9 cellular contexts compared by ENCODE assay signal in genomic region chr9:130860458-130861316, GRCh38. TPM values are rescaled to one million over a fixed set of nuclear protein-coding genes. Genes with fewer than 3 reads are reported as not detected.
DNase-seq lines count a peak whose midpoint lies in the region; ATAC-seq and TF ChIP-seq lines count a peak whose summit lies in the region.
"Had no signal": no experiment of that assay in that cellular context is flagged by ENCODE, and none has a peak within 500 bp of the region (broad histone marks: within the 10 kb centered on the region; RNA-seq: fewer than 3 reads in every experiment).

No MANE protein-coding gene starts in this region.

- H3K4me1 ChIP-seq in HAP-1: no peaks in the 10 kb centered on the region

- H3K27ac Mint-ChIP-seq in neural crest cell (ENCODE audit: unreplicated experiment): peak overlapping the region; percentile 95

- H3K4me1 Mint-ChIP-seq in neural crest cell: peaks cover 32% of the 10 kb centered on the region

- H3K9me3 ChIP-seq in HAP-1: no peaks in the 10 kb centered on the region

- DNase-seq in AG08395 (ENCODE audit: low spot score) (peak; percentile 93), SK-MEL-5 (ENCODE audit: low read depth, low spot score) (peak; percentile 85), fibroblast of peridontal ligament (ENCODE audit: extremely low read depth) (peak; percentile 95), neural crest cell (ENCODE audit: low read depth, low spot score) (no peak), NCI-H2196 (lab: John Stamatoyannopoulos, UW; ENCODE audit: unreplicated experiment) (no peak), HAP-1 (ENCODE audit: low spot score in 2 of 2) (no peak)

- no peak for TF ChIP-seq CTCF in neural crest cell (conservative IDR thresholded peaks at IDR 0.05)

- ATAC-seq in HG03342 (IDR thresholded peaks at IDR 0.05; ENCODE audit: unreplicated experiment): no peak
- ATAC-seq in GM18873 (IDR thresholded peaks at IDR 0.05; ENCODE audit: low FRiP score, unreplicated experiment): no peak

- H3K9me3 Mint-ChIP-seq in neural crest cell: no peaks in the 10 kb centered on the region
- H3K9me3 Mint-ChIP-seq: activated naive CD4-positive, alpha-beta T cell treated with anti-CD3 and anti-CD28 coated beads, Interleukin-2, amount 50 U/mL, for 72 hours had no signal

- H3K36me3 Mint-ChIP-seq in neural crest cell (ENCODE audit: low read depth): no peaks in the 10 kb centered on the region
- H3K36me3 Mint-ChIP-seq: activated naive CD4-positive, alpha-beta T cell treated with anti-CD3 and anti-CD28 coated beads, Interleukin-2, amount 50 U/mL, for 72 hours had no signal

- H3K4me3 Mint-ChIP-seq in neural crest cell: no peak overlapping the region

- H3K27me3 Mint-ChIP-seq in neural crest cell (ENCODE audit: low read depth): no peaks in the 10 kb centered on the region

- in situ Hi-C loops in SK-MEL-5 (cut with HindIII; ENCODE audit: low pct_unique_long_range_greater_than_20kb, low sequenced_read_pairs) (no loop called here), HAP-1 (cut with MboI; ENCODE audit: low sequenced_read_pairs) (no loop called here)

- H3K4me3 ChIP-seq in HAP-1: no peak overlapping the region

- no peaks in the 10 kb centered on the region for H3K36me3 ChIP-seq in HAP-1 (replicated peaks)

- H3K27me3 ChIP-seq in HAP-1 (ENCODE audit: low read depth): no peaks in the 10 kb centered on the region

RNA-seq across cellular contexts. Expression of gene ABL1, which starts 25.6 kb away (rescaled TPM):
- 20.3 and 28.8 TPM in 2 replicates for total RNA-seq in SK-MEL-5 (2014; rRNA removed; shearing (Covaris generic))
- polyA plus RNA-seq in SK-MEL-5 (2015; cell fraction: cytosol; rRNA removed): 59.6 and 79.7 TPM in 2 replicates
- 21.8 and 28.6 TPM in 2 replicates for polyA plus RNA-seq in SK-MEL-5 (2015; cell fraction: nucleus; rRNA removed)
- total RNA-seq in neural crest cell: 88.9 and 91.0 TPM in 2 replicates

RNA-seq across cellular contexts. Expression of gene QRFP, which starts 35.9 kb away (rescaled TPM):
- total RNA-seq in SK-MEL-5 (2014; rRNA removed; shearing (Covaris generic)): not detected in 2 replicates
- not detected in 2 replicates for polyA plus RNA-seq in SK-MEL-5 (2015; cell fraction: cytosol; rRNA removed)
- not detected in 2 replicates for polyA plus RNA-seq in SK-MEL-5 (2015; cell fraction: nucleus; rRNA removed)
- total RNA-seq in neural crest cell: not detected in 2 replicates
- total RNA-seq: activated naive CD4-positive, alpha-beta T cell treated with anti-CD3 and anti-CD28 coated beads, Interleukin-2, amount 50 U/mL, for 72 hours had no signal

Comparison
In these comparisons a context has a peak if more than half of its experiments do, and no peak if none do; other contexts are left out.
1. DNase-seq: peak in AG08395 (single experiment), SK-MEL-5 (single experiment) and fibroblast of peridontal ligament (single experiment); none in neural crest cell (single experiment), NCI-H2196 (single experiment) and HAP-1 (0 of 2).